ENCODE assay signal across 8 cellular contexts in genomic region chr5:373710-374602, GRCh38. TPM values are rescaled to one million over a fixed set of nuclear protein-coding genes. Genes with fewer than 3 reads are reported as not detected.
DNase-seq lines count a peak whose midpoint lies in the region; ATAC-seq and TF ChIP-seq lines count a peak whose summit lies in the region.

No MANE protein-coding gene starts in this region.

- H3K79me2 ChIP-seq in MM.1S (ENCODE audit: low read length), result no peaks in the 10 kb centered on the region

- peak overlapping the region; percentile 94 for H3K27ac Mint-ChIP-seq in activated CD4-positive, alpha-beta T cell treated with anti-CD3 and anti-CD28 coated beads for 36 hours

- TF ChIP-seq CTCF in BE2C (IDR thresholded peaks at IDR 0.05; ENCODE audit: low read depth, low read length), result no peak
- no peak for TF ChIP-seq CTCF in MM.1S (IDR thresholded peaks at IDR 0.05; ENCODE audit: low read length)

- H3K9ac ChIP-seq in mucosa of stomach (ENCODE audit: low read length), result peak overlapping the region; percentile 8
- H3K9ac ChIP-seq in MM.1S (ENCODE audit: low read length), result no peak overlapping the region

- H3K27ac ChIP-seq in MM.1S (ENCODE audit: low read length), result no peak overlapping the region

- peak overlapping the region; percentile 62 for H3K4me3 Mint-ChIP-seq in activated CD4-positive, alpha-beta T cell treated with anti-CD3 and anti-CD28 coated beads for 36 hours

- H3K27me3 Mint-ChIP-seq in activated CD4-positive, alpha-beta T cell treated with anti-CD3 and anti-CD28 coated beads for 36 hours, result no peaks in the 10 kb centered on the region

- H3K4me3 ChIP-seq in BE2C (ENCODE audit: low read depth, low read length) (peak overlapping the region; percentile 44), mucosa of stomach (ENCODE audit: low read length) (no peak overlapping the region), MM.1S (ENCODE audit: low read length) (no peak overlapping the region)

- no peak overlapping the region for H2AFZ ChIP-seq in MM.1S (ENCODE audit: low read length)

- DNase-seq in BE2C (peak; percentile 66), GM19238 (ENCODE audit: insufficient read length, low spot score) (peak; percentile 80), NCI-H1105 (lab: John Stamatoyannopoulos, UW) (peak; percentile 46), MM.1S (no peak)
- DNase-seq in activated CD4-positive, alpha-beta T cell treated with anti-CD3 and anti-CD28 coated beads for 36 hours, result peak; percentile 88
- DNase-seq in effector CD8-positive, alpha-beta T cell (lab: John Stamatoyannopoulos, UW), result peak; percentile 39
- DNase-seq in stimulated activated naive CD4-positive, alpha-beta T cell treated with Interleukin-2 at 50 U/mL for 16 hours (lab: John Stamatoyannopoulos, UW), result peak; percentile 71

- peaks cover 12% of the 10 kb centered on the region for H3K36me3 Mint-ChIP-seq in activated CD4-positive, alpha-beta T cell treated with anti-CD3 and anti-CD28 coated beads for 36 hours (ENCODE audit: low read depth)

- intact Hi-C loops in activated CD4-positive, alpha-beta T cell treated with anti-CD3 and anti-CD28 coated beads for 36 hours (cut with DNase I, micrococcal nuclease), result loop anchor here in 1 of 2 experiments (1.0 to 10.0 kb wide), 4 partner anchors 18 to 159 kb away; partner anchors contain the start of genes CCDC127, PDCD6 and SDHA

- no peaks in the 10 kb centered on the region for H3K36me3 ChIP-seq in BE2C
- no peaks in the 10 kb centered on the region for H3K36me3 ChIP-seq in mucosa of stomach (ENCODE audit: control insufficient read depth, insufficient read depth, low read length)
- no peaks in the 10 kb centered on the region for H3K36me3 ChIP-seq in MM.1S (replicated peaks; ENCODE audit: insufficient read depth, low read length)

- H3K27me3 ChIP-seq in BE2C, result no peaks in the 10 kb centered on the region
- peaks cover 16% of the 10 kb centered on the region for H3K27me3 ChIP-seq in mucosa of stomach (ENCODE audit: control insufficient read depth, insufficient read depth, low read length)
- H3K27me3 ChIP-seq in MM.1S (replicated peaks; ENCODE audit: insufficient read depth, low read length), result peaks cover 10% of the 10 kb centered on the region

- no peaks in the 10 kb centered on the region for H3K9me3 Mint-ChIP-seq in activated CD4-positive, alpha-beta T cell treated with anti-CD3 and anti-CD28 coated beads for 36 hours (ENCODE audit: low read depth)

- peak; percentile 37 for ATAC-seq in activated CD4-positive, alpha-beta T cell treated with anti-CD3 and anti-CD28 coated beads for 36 hours

- H3K9me3 ChIP-seq in BE2C (no peaks in the 10 kb centered on the region), mucosa of stomach (ENCODE audit: control insufficient read depth, low read length) (no peaks in the 10 kb centered on the region), MM.1S (replicated peaks; ENCODE audit: insufficient read depth, low read length) (no peaks in the 10 kb centered on the region)

- peaks cover 69% of the 10 kb centered on the region for H3K4me1 Mint-ChIP-seq in activated CD4-positive, alpha-beta T cell treated with anti-CD3 and anti-CD28 coated beads for 36 hours

- H3K4me2 ChIP-seq in MM.1S (ENCODE audit: low read depth, low read length), result no peak overlapping the region

- H3F3A ChIP-seq in MM.1S (ENCODE audit: insufficient read depth, low read length), result no peaks in the 10 kb centered on the region

- no peaks in the 10 kb centered on the region for H4K20me1 ChIP-seq in MM.1S (ENCODE audit: insufficient read depth, low read length)

- H3K4me1 ChIP-seq in BE2C (no peaks in the 10 kb centered on the region), mucosa of stomach (ENCODE audit: control insufficient read depth, insufficient read depth, low read length) (peaks cover 5% of the 10 kb centered on the region), MM.1S (ENCODE audit: low read length) (no peaks in the 10 kb centered on the region)

- CTCF ChIA-PET in activated CD4-positive, alpha-beta T cell treated with anti-CD3 and anti-CD28 coated beads for 36 hours (lab: Charles Lee), result interaction anchor here (0.6 kb wide), 2 partner anchors 19 to 57 kb away, joined by 3 to 4 read pairs; no protein-coding TSS in a partner anchor

- POLR2A ChIA-PET in activated CD4-positive, alpha-beta T cell treated with anti-CD3 and anti-CD28 coated beads for 36 hours (lab: Charles Lee), result interaction anchor here (0.6 kb wide), 1 partner anchor 103 kb away, joined by 4 read pairs; no protein-coding TSS in a partner anchor

- no peaks in the 10 kb centered on the region for H3K9me2 ChIP-seq in MM.1S (replicated peaks; ENCODE audit: insufficient read depth, low read length)

RNA-seq across cellular contexts. Expression of gene AHRR, which starts 52.4 kb away (rescaled TPM):
- 0.93 TPM for polyA plus RNA-seq in BE2C (2012; ENCODE audit: insufficient read depth, insufficient read length, low read depth)
- 10 to 100 TPM; 15.1 to 20.5 TPM for total RNA-seq in activated CD4-positive, alpha-beta T cell treated with anti-CD3 and anti-CD28 coated beads for 36 hours
